ENCODE assay signal across 8 cellular contexts in genomic region chr9:129550199-129550839, GRCh38.
DNase-seq lines count a peak whose midpoint lies in the region; ATAC-seq and TF ChIP-seq lines count a peak whose summit lies in the region.

No MANE protein-coding gene starts in this region.

- DNase-seq in GM13976 (ENCODE audit: low spot score) (peak; percentile 26), NCI-H748 (lab: John Stamatoyannopoulos, UW; ENCODE audit: unreplicated experiment) (peak; percentile 77), breast epithelium (ENCODE audit: low spot score in 2 of 2) (peak; percentile 64 to 78), retinal pigment epithelial cell (ENCODE audit: low read depth) (no peak), SHP77 treated with DMSO at 0.1 percent for 48 hours (lab: John Stamatoyannopoulos, UW) (no peak), OCI-M2 (lab: John Stamatoyannopoulos, UW; ENCODE audit: unreplicated experiment) (no peak)

- no peak for TF ChIP-seq CTCF in GM13976 (IDR thresholded peaks at IDR 0.05; ENCODE audit: borderline replicate concordance, control extremely low read depth, extremely low read depth, insufficient read depth, missing control alignments)
- no peak for TF ChIP-seq CTCF in breast epithelium (IDR thresholded peaks at IDR 0.05)
- no peak for TF ChIP-seq CTCF in retinal pigment epithelial cell (conservative IDR thresholded peaks at IDR 0.05; ENCODE audit: low read depth, low read length)

- H3K9me3 ChIP-seq in breast epithelium, result no peaks in the 10 kb centered on the region
- peaks cover 2% of the 10 kb centered on the region for H3K9me3 ChIP-seq in iPS-18c (ENCODE audit: control insufficient read depth, insufficient read depth, low read length)

- H3K27ac ChIP-seq in breast epithelium, result peak overlapping the region; percentile 85 to 93

- H3K4me3 ChIP-seq in breast epithelium (peak overlapping the region; percentile 49 to 83 (median 55)), iPS-18c (ENCODE audit: insufficient read depth, low read depth, low read length) (peak overlapping the region; percentile 35; the same call in 1 of the 2 replicates), retinal pigment epithelial cell (ENCODE audit: low read length) (peak overlapping the region; percentile 46)

- intact Hi-C loops in breast epithelium (cut with DNase I; ENCODE audit: low total_unique reads), result no loop called here

- in situ Hi-C loops in GM13976 (cut with MboI; ENCODE audit: low sequenced_read_pairs, unreplicated experiment), result no loop called here

- H3K4me1 ChIP-seq in breast epithelium, result no peaks in the 10 kb centered on the region

- ATAC-seq in GM21528 (IDR thresholded peaks at IDR 0.05; ENCODE audit: low FRiP score, unreplicated experiment), result no peak

- no peaks in the 10 kb centered on the region for H3K27me3 ChIP-seq in breast epithelium

- TF ChIP-seq POLR2A in breast epithelium (IDR thresholded peaks at IDR 0.05), result no peak

- no peaks in the 10 kb centered on the region for H3K36me3 ChIP-seq in breast epithelium

Comparison
In these comparisons a context has a peak if more than half of its experiments do, and no peak if none do; other contexts are left out.
1. DNase-seq: peak in GM13976 (single experiment), NCI-H748 (single experiment) and breast epithelium (2 of 2); none in retinal pigment epithelial cell (single experiment), SHP77 treated with DMSO at 0.1 percent for 48 hours (single experiment) and OCI-M2 (single experiment).
2. Peak in every context shown above with its lines, with median percentiles within 50 percentile points of each other: H3K4me3 ChIP-seq.